12 cellular contexts compared by ENCODE assay signal in the genomic region with DNA sequence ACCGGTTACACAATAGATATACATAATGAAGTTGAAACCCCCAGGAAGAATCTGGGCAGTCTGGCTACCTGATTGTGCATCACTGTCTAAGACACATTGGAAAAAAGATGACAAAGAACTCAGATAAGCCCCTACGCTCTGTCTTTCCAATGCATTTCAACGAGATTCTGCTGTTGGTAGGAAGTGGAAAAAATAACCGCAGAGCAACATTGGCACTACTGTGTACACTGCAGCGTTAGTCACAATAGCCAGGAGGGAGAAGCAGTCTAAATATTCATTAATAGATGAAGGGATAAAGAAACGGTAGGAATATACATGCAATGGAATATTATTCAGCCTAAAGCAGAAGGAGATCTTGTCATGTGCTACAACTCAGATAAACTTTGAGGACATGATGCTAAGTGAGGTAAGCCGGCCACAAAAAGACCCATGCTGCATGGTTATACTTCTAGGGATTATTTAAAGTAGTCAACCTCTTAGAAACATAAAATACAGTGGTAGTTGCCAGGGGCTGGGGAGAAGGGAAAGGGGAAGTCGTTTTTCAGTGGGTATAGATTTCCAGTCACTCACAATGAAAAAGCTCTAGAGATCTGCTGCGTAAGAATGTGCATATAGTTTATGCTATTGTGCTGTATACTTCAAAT. TPM values are rescaled to one million over a fixed set of nuclear protein-coding genes. Genes with fewer than 3 reads are reported as not detected.
DNase-seq lines count a peak whose midpoint lies in the region; ATAC-seq, FAIRE-seq and TF ChIP-seq lines count a peak whose summit lies in the region.
"Had no signal": no experiment of that assay in that cellular context is flagged by ENCODE, and none has a peak within 500 bp of the region (broad histone marks: within the 10 kb centered on the region; RNA-seq: fewer than 3 reads in every experiment).

No MANE protein-coding gene starts in this region.

- peak overlapping the region; percentile 30 for H3K9ac ChIP-seq in endothelial cell of umbilical vein (replicated peaks; ENCODE audit: extremely low read depth, insufficient read depth, low read length)

- peak overlapping the region; percentile 80 for H2AFZ ChIP-seq in endothelial cell of umbilical vein (ENCODE audit: low read depth, low read length)

- peaks cover 26% of the 10 kb centered on the region for H3K4me1 ChIP-seq in CD4-positive, CD25-positive, alpha-beta regulatory T cell (ENCODE audit: control insufficient read depth, insufficient read depth, low read length, poor library complexity, severe bottlenecking)
- peaks cover 18% of the 10 kb centered on the region for H3K4me1 ChIP-seq in endothelial cell of umbilical vein (ENCODE audit: control insufficient read depth, extremely low read depth, insufficient read depth, low read length)

- FAIRE-seq in endothelial cell of umbilical vein (lab: Jason Lieb, UNC), result peak; percentile 38
- FAIRE-seq: H1, small intestine had no signal

- no TSS peak for BruUV-seq in endothelial cell of umbilical vein (replicated peaks; lab: Mats Ljungman, UMichigan)

- no peaks in the 10 kb centered on the region for H3K79me2 ChIP-seq in endothelial cell of umbilical vein (ENCODE audit: control insufficient read depth, insufficient read depth, low read length)

- peak; percentile 25 to 31 for ATAC-seq in CD4-positive, CD25-positive, alpha-beta regulatory T cell (ENCODE audit: low read depth in 2 of 2)
- ATAC-seq in HG02642 (IDR thresholded peaks at IDR 0.05; ENCODE audit: poor library complexity, unreplicated experiment), result peak; percentile 43
- ATAC-seq in T-cell (replicated peaks in 1 of 4), result peak; percentile 58 to 60 (median 60)

- peak overlapping the region; percentile 83 for H3K4me3 ChIP-seq in CD4-positive, CD25-positive, alpha-beta regulatory T cell (ENCODE audit: low read depth, low read length)
- H3K4me3 ChIP-seq in endothelial cell of umbilical vein (replicated peaks in 1 of 3; ENCODE audit: insufficient read depth in 1 of 3, low read depth in 1 of 3, low read length in 3 of 3), result peak overlapping the region in 1 of 3 experiments; percentile 49

- peaks cover 23 to 62% (median 40%) of the 10 kb centered on the region in 4 donors for H3K4me1 Mint-ChIP-seq in CD4-positive, CD25-positive, alpha-beta regulatory T cell
- H3K4me1 Mint-ChIP-seq in T-cell (peaks cover 74 to 79% (median 77%) of the 10 kb centered on the region in 3 donors), glutamatergic neuron (ENCODE audit: low read depth, unreplicated experiment) (peaks cover 2% of the 10 kb centered on the region)

- peak overlapping the region in 2 of 3 donors; percentile 66 to 77 for H3K27ac Mint-ChIP-seq in CD4-positive, CD25-positive, alpha-beta regulatory T cell
- H3K27ac Mint-ChIP-seq in T-cell (peak overlapping the region; percentile 87 to 95), glutamatergic neuron (ENCODE audit: unreplicated experiment) (no peak overlapping the region)

- no peaks in the 10 kb centered on the region for H3K27me3 Mint-ChIP-seq in CD4-positive, CD25-positive, alpha-beta regulatory T cell
- H3K27me3 Mint-ChIP-seq in T-cell, result no peaks in the 10 kb centered on the region
- H3K27me3 Mint-ChIP-seq in glutamatergic neuron (ENCODE audit: unreplicated experiment), result no peaks in the 10 kb centered on the region

- H3K27me3 ChIP-seq in CD4-positive, CD25-positive, alpha-beta regulatory T cell (ENCODE audit: control insufficient read depth, insufficient read depth, low read length), result no peaks in the 10 kb centered on the region
- H3K27me3 ChIP-seq in endothelial cell of umbilical vein (ENCODE audit: control insufficient read depth in 2 of 2, insufficient read depth in 2 of 2, low read length in 2 of 2), result no peaks in the 10 kb centered on the region

- peak overlapping the region; percentile 92 for H3K4me2 ChIP-seq in endothelial cell of umbilical vein (ENCODE audit: insufficient read depth, low read length)

- peak overlapping the region; percentile 72 to 83 (median 80) for H3K4me3 Mint-ChIP-seq in CD4-positive, CD25-positive, alpha-beta regulatory T cell
- H3K4me3 Mint-ChIP-seq in T-cell, result peak overlapping the region; percentile 74 to 79 (median 78)
- no peak overlapping the region for H3K4me3 Mint-ChIP-seq in glutamatergic neuron (ENCODE audit: unreplicated experiment)

- CTCF ChIA-PET in T-cell (lab: Charles Lee), result interaction anchor here in 1 of 2 donors (0.9 kb wide), 1 partner anchor 41 kb away, joined by 4 read pairs; a partner anchor contains a TSS
- CTCF ChIA-PET in endothelial cell of umbilical vein (lab: Charles Lee), result interaction anchor here (0.6 to 1.5 kb wide), 4 partner anchors 8 to 960 kb away, joined by 3 to 4 read pairs (median 3); no protein-coding TSS in a partner anchor
- CTCF ChIA-PET in GM10248 (lab: Yijun Ruan, JAX), result no interaction called here

- no peaks in the 10 kb centered on the region for H3K9me3 ChIP-seq in CD4-positive, CD25-positive, alpha-beta regulatory T cell (ENCODE audit: control insufficient read depth in 2 of 2, low read length in 2 of 2)
- H3K9me3 ChIP-seq in endothelial cell of umbilical vein (replicated peaks; ENCODE audit: control insufficient read depth, insufficient read depth, low read length), result no peaks in the 10 kb centered on the region

- intact Hi-C loops in endothelial cell of umbilical vein (cut with micrococcal nuclease), result loop anchor here (2.0 kb wide), 2 partner anchors 16 to 22 kb away; no protein-coding TSS in a partner anchor

- peak in 1 of 3 donors; percentile 16 for DNase-seq in CD4-positive, CD25-positive, alpha-beta regulatory T cell
- no peak for DNase-seq in T-cell
- peak; percentile 73 for DNase-seq in endothelial cell of umbilical vein (ENCODE audit: low read depth, low spot score)
- no peak for DNase-seq in SK-N-DZ (ENCODE audit: low spot score)
- DNase-seq in GM10248 (ENCODE audit: extremely low spot score), result no peak
- no peak for DNase-seq in glutamatergic neuron
- DNase-seq in D341Med (ENCODE audit: low spot score), result no peak
- DNase-seq: DND-41, islet precursor cell, small intestine had no signal

- H3K36me3 ChIP-seq in CD4-positive, CD25-positive, alpha-beta regulatory T cell (ENCODE audit: control insufficient read depth, insufficient read depth, low read length), result no peaks in the 10 kb centered on the region
- no peaks in the 10 kb centered on the region for H3K36me3 ChIP-seq in endothelial cell of umbilical vein (ENCODE audit: control insufficient read depth in 2 of 2, extremely low read depth in 1 of 2, insufficient read depth in 2 of 2, low read length in 2 of 2)

- peaks cover 0 to 4% (median 1%) of the 10 kb centered on the region in 7 donors for H3K9me3 Mint-ChIP-seq in CD4-positive, CD25-positive, alpha-beta regulatory T cell
- H3K9me3 Mint-ChIP-seq in T-cell, result peaks cover 0 to 4% (median 4%) of the 10 kb centered on the region in 3 donors
- peaks cover 2% of the 10 kb centered on the region for H3K9me3 Mint-ChIP-seq in glutamatergic neuron (ENCODE audit: unreplicated experiment)

- H3K9me1 ChIP-seq in endothelial cell of umbilical vein (replicated peaks; ENCODE audit: control insufficient read depth, extremely low read depth, insufficient read depth, low read length), result no peaks in the 10 kb centered on the region

- TF ChIP-seq POLR2A in endothelial cell of umbilical vein (IDR thresholded peaks at IDR 0.05; ENCODE audit: low read depth, low read length), result no peak

- no peak for TF ChIP-seq CTCF in endothelial cell of umbilical vein (IDR thresholded peaks at IDR 0.05; ENCODE audit: extremely low read depth in 1 of 2, insufficient read depth in 1 of 2, low read depth in 1 of 2, low read length in 2 of 2)
- TF ChIP-seq CTCF in GM10248 (IDR thresholded peaks at IDR 0.05; ENCODE audit: control extremely low read depth, extremely low read depth, low read depth, missing control alignments), result no peak
- no peak for TF ChIP-seq CTCF in glutamatergic neuron (IDR thresholded peaks at IDR 0.05; ENCODE audit: partially characterized antibody, unreplicated experiment)

- POLR2A ChIA-PET in T-cell (lab: Charles Lee), result interaction anchor here in 1 of 2 donors (0.6 to 1.5 kb wide), 2 partner anchors 14 to 41 kb away, joined by 3 to 4 read pairs; a partner anchor contains a TSS
- POLR2A ChIA-PET in endothelial cell of umbilical vein (lab: Charles Lee), result interaction anchor here (1.0 kb wide), 1 partner anchor 15 kb away, joined by 4 read pairs; no protein-coding TSS in a partner anchor
- POLR2A ChIA-PET in GM10248 (lab: Yijun Ruan, JAX), result interaction anchor here (0.7 kb wide), 1 partner anchor 535 kb away, joined by 3 read pairs; no protein-coding TSS in a partner anchor

- H3K27ac ChIP-seq in CD4-positive, CD25-positive, alpha-beta regulatory T cell (ENCODE audit: insufficient read depth, low read length, poor library complexity, severe bottlenecking), result peak overlapping the region; percentile 34
- H3K27ac ChIP-seq in endothelial cell of umbilical vein (ENCODE audit: insufficient read depth, low read depth, low read length), result no peak overlapping the region

- dilution Hi-C loops in endothelial cell of umbilical vein (cut with MboI; ENCODE audit: extremely low pct_ligation_motif_present, low sequenced_read_pairs), result no loop called here

- no peaks in the 10 kb centered on the region for H3K36me3 Mint-ChIP-seq in CD4-positive, CD25-positive, alpha-beta regulatory T cell
- H3K36me3 Mint-ChIP-seq in T-cell (peaks cover 16% of the 10 kb centered on the region), glutamatergic neuron (ENCODE audit: unreplicated experiment) (peaks cover 4% of the 10 kb centered on the region)

- no peaks in the 10 kb centered on the region for H4K20me1 ChIP-seq in endothelial cell of umbilical vein (replicated peaks; ENCODE audit: control insufficient read depth, extremely low read depth, insufficient read depth, low read length)

TF ChIP-seq in endothelial cell of umbilical vein, 7 proteins besides CTCF, POLR2A, EP300 and RAD21 (continues in another document):
- TF ChIP-seq FOS (IDR thresholded peaks at IDR 0.05; ENCODE audit: borderline replicate concordance, insufficient read depth, low read length) (peak; percentile 20), POLR2AphosphoS5 (IDR thresholded peaks at IDR 0.05; ENCODE audit: insufficient read depth, low read depth, low read length) (no peak)

RNA-seq across cellular contexts. Expression of a gene that starts 40.3 kb away (rescaled TPM):
- total RNA-seq in CD4-positive, CD25-positive, alpha-beta regulatory T cell, result 162 TPM
- polyA plus RNA-seq in CD4-positive, CD25-positive, alpha-beta regulatory T cell, result 10 to 100 TPM; 39.5 to 56.0 (median 51.5) TPM
- total RNA-seq in T-cell (100 to 1,000 TPM; 101 to 149 (median 113) TPM), endothelial cell of umbilical vein (23.5 and 30.6 TPM in 2 replicates), glutamatergic neuron (ENCODE audit: unreplicated experiment) (5.5 TPM)
- 16.2 and 17.0 TPM in 2 replicates for polyA plus RNA-seq in endothelial cell of umbilical vein
- 11.3 and 13.5 TPM in 2 replicates for polyA plus RNA-seq in endothelial cell of umbilical vein (2011; cell fraction: cytosol; rRNA removed)
- polyA plus RNA-seq in endothelial cell of umbilical vein (2011; cell fraction: nucleus; rRNA removed), result 26.0 and 29.5 TPM in 2 replicates
- 10.0 and 10.7 TPM in 2 replicates for polyA plus RNA-seq in endothelial cell of umbilical vein (2012)
- polyA minus RNA-seq in endothelial cell of umbilical vein, result 80.5 and 81.2 TPM in 2 replicates
- not detected for polyA minus RNA-seq in endothelial cell of umbilical vein (2011; cell fraction: cytosol; rRNA and poly(A)+ RNA removed)
- 172 and 226 TPM in 2 replicates for polyA minus RNA-seq in endothelial cell of umbilical vein (2011; cell fraction: nucleus; rRNA and poly(A)+ RNA removed)
- 9.4 and 12.0 TPM in 2 replicates for polyA plus RNA-seq in SK-N-DZ (2014; cell fraction: cytosol; rRNA removed)
- 5.4 and 9.9 TPM in 2 replicates for polyA plus RNA-seq in SK-N-DZ (2014; cell fraction: nucleus; rRNA removed)
